1 cellular context compared by ENCODE assay signal in genomic region chr17:80018917-80019651, GRCh38.
TF ChIP-seq lines count a peak whose summit lies in the region.

No MANE protein-coding gene starts in this region.

TF ChIP-seq in HepG2, 621 proteins besides CTCF, POLR2A, EP300 and RAD21 (continued from another document and continues in another):
- TF ChIP-seq ZNF770 (CRISPR knock-in tag; IDR thresholded peaks at IDR 0.05) (no peak), ZNF333 (CRISPR knock-in tag; IDR thresholded peaks at IDR 0.05; ENCODE audit: borderline replicate concordance) (no peak), ATF5 (CRISPR knock-in tag; IDR thresholded peaks at IDR 0.05; ENCODE audit: low read depth) (no peak), SNAPC4 (CRISPR knock-in tag; IDR thresholded peaks at IDR 0.05) (no peak), BCL3 (CRISPR knock-in tag; IDR thresholded peaks at IDR 0.05) (no peak), GABPA (IDR thresholded peaks at IDR 0.05; ENCODE audit: low read depth, low read length) (no peak), GABPA (CRISPR knock-in tag; IDR thresholded peaks at IDR 0.05; ENCODE audit: low read depth) (no peak), DNMT1 (CRISPR knock-in tag; IDR thresholded peaks at IDR 0.05) (no peak), ZNF234 (CRISPR knock-in tag; conservative IDR thresholded peaks at IDR 0.05) (peak; percentile 86; the same call in 1 of the 2 replicates), TEF (CRISPR knock-in tag; IDR thresholded peaks at IDR 0.05) (no peak), ZNF772 (CRISPR knock-in tag; IDR thresholded peaks at IDR 0.05) (no peak), ZNF3 (CRISPR knock-in tag; IDR thresholded peaks at IDR 0.05) (no peak), RBAK (CRISPR knock-in tag; IDR thresholded peaks at IDR 0.05) (no peak), IRF2 (CRISPR knock-in tag; IDR thresholded peaks at IDR 0.05) (no peak), HNF1B (CRISPR knock-in tag; IDR thresholded peaks at IDR 0.05) (no peak), ZSCAN22 (CRISPR knock-in tag; IDR thresholded peaks at IDR 0.05) (no peak), SOX13 (IDR thresholded peaks at IDR 0.05) (no peak), SOX13 (CRISPR knock-in tag; conservative IDR thresholded peaks at IDR 0.05 in 1 of 2, IDR thresholded peaks at IDR 0.05 in 1 of 2) (peak in 1 of 2 experiments; percentile 60; a peak in 2 of 4 replicates), ZNF33B (CRISPR knock-in tag; IDR thresholded peaks at IDR 0.05) (no peak; the same call in none of the 2 replicates), ZNF318 (CRISPR knock-in tag; IDR thresholded peaks at IDR 0.05) (no peak), HDAC2 (CRISPR knock-in tag; IDR thresholded peaks at IDR 0.05) (peak; percentile 65), AFF4 (CRISPR knock-in tag; IDR thresholded peaks at IDR 0.05) (no peak), XRCC5 (optimal IDR thresholded peaks at IDR 0.05; ENCODE audit: low read length) (no peak), SOX6 (IDR thresholded peaks at IDR 0.05) (no peak), SOX6 (CRISPR knock-in tag; IDR thresholded peaks at IDR 0.05) (peak; percentile 60), NFE2 (CRISPR knock-in tag; IDR thresholded peaks at IDR 0.05) (no peak), DPF2 (CRISPR knock-in tag; IDR thresholded peaks at IDR 0.05; ENCODE audit: borderline replicate concordance, low read depth) (no peak), NFKB2 (CRISPR knock-in tag; IDR thresholded peaks at IDR 0.05; ENCODE audit: borderline replicate concordance) (peak; percentile 96), ZNF709 (CRISPR knock-in tag; IDR thresholded peaks at IDR 0.05) (no peak)
